In genomic region chr5:140833993-140834392, GRCh38 we compare ENCODE assay signal across 11 cellular contexts.
A peak's percentile ranks its signal among the peaks of the same experiment; 100 is the strongest.
DNase-seq lines count a peak whose midpoint lies in the region; ATAC-seq and TF ChIP-seq lines count a peak whose summit lies in the region.
"Had no signal": no experiment of that assay in that cellular context is flagged by ENCODE, and none has a peak within 500 bp of the region (broad histone marks: within the 10 kb centered on the region; RNA-seq: fewer than 3 reads in every experiment).

TSS of gene PCDHA7 (plus strand) at chr5:140834269. CDS start at chr5:140834384, 115 bp downstream.

- no peaks in the 10 kb centered on the region for H3K4me1 ChIP-seq in HUES6 (ENCODE audit: control insufficient read depth, insufficient read depth, low read length)
- no peaks in the 10 kb centered on the region for H3K4me1 ChIP-seq in effector memory CD4-positive, alpha-beta T cell (ENCODE audit: control insufficient read depth, insufficient read depth, low read length, poor library complexity, severe bottlenecking)

- DNase-seq in AG08395 (ENCODE audit: low spot score), result peak; percentile 16
- DNase-seq in cardiac fibroblast (ENCODE audit: low read depth in 2 of 2), result peak; percentile 24 to 46
- peak; percentile 28 for DNase-seq in kidney tubule cell (ENCODE audit: low spot score)
- DNase-seq in activated gamma-delta T cell (lab: John Stamatoyannopoulos, UW), result no peak
- DNase-seq in DMS153 treated with DMSO at 0.1 percent for 48 hours (lab: John Stamatoyannopoulos, UW; ENCODE audit: unreplicated experiment), result no peak
- no peak for DNase-seq in effector memory CD4-positive, alpha-beta T cell
- DNase-seq: CD8-positive, alpha-beta T cell; stimulated activated CD4-positive, alpha-beta T cell treated with anti-CD3 and anti-CD28 coated beads, Interleukin-12 subunit alpha, Interleukin-12 subunit beta, amount 100 ng/mL, for 4 hours had no signal

- H3K4me3 ChIP-seq in HUES6 (ENCODE audit: low read depth, low read length) (peak within 1 kb of the TSS; percentile 41; the same call in 1 of the 2 replicates), cardiac fibroblast (replicated peaks in 1 of 2; ENCODE audit: low read depth in 2 of 2, low read length in 2 of 2) (no peak within 1 kb of the TSS)
- no peak within 1 kb of the TSS for H3K4me3 ChIP-seq in effector memory CD4-positive, alpha-beta T cell (ENCODE audit: insufficient read depth, low read depth, low read length, poor library complexity, severe bottlenecking)
- H3K4me3 ChIP-seq: cardiac muscle cell had no signal

- H3K9me3 ChIP-seq in HUES6 (ENCODE audit: control insufficient read depth, insufficient read depth, low read depth, low read length), result peaks cover 7% of the 10 kb centered on the region
- no peaks in the 10 kb centered on the region for H3K9me3 ChIP-seq in effector memory CD4-positive, alpha-beta T cell (ENCODE audit: control insufficient read depth, low read length)

- H3K36me3 ChIP-seq in HUES6 (ENCODE audit: control insufficient read depth, insufficient read depth, low read length), result peaks cover 3% of the 10 kb centered on the region; the same call in 1 of the 2 replicates
- no peaks in the 10 kb centered on the region for H3K36me3 ChIP-seq in effector memory CD4-positive, alpha-beta T cell (ENCODE audit: control insufficient read depth, insufficient read depth, low read length)
- H3K36me3 ChIP-seq: cardiac muscle cell had no signal

- H3K27me3 ChIP-seq in HUES6 (ENCODE audit: control insufficient read depth, insufficient read depth, low read length), result no peaks in the 10 kb centered on the region
- H3K27me3 ChIP-seq in effector memory CD4-positive, alpha-beta T cell (replicated peaks; ENCODE audit: control insufficient read depth, insufficient read depth, low read length, poor library complexity, severe bottlenecking), result no peaks in the 10 kb centered on the region
- H3K27me3 ChIP-seq: cardiac muscle cell had no signal

- no peak for TF ChIP-seq CTCF in cardiac fibroblast (IDR thresholded peaks at IDR 0.05; ENCODE audit: low read depth, low read length)

- H3K27ac ChIP-seq in HUES6 (ENCODE audit: low read depth, low read length), result no peak within 1 kb of the TSS
- no peak within 1 kb of the TSS for H3K27ac ChIP-seq in effector memory CD4-positive, alpha-beta T cell (ENCODE audit: insufficient read depth, low read length, poor library complexity, severe bottlenecking)
- H3K27ac ChIP-seq: cardiac muscle cell had no signal

- H3K9ac ChIP-seq in HUES6 (ENCODE audit: low read length), result no peak within 1 kb of the TSS

- no peak for ATAC-seq in GM18498 (IDR thresholded peaks at IDR 0.05; ENCODE audit: unreplicated experiment)
- ATAC-seq: CD8-positive, alpha-beta T cell had no signal

Comparison
In these comparisons a context has a peak if more than half of its experiments do, and no peak if none do; other contexts are left out.
1. DNase-seq: peak in AG08395 (single experiment), cardiac fibroblast (2 of 2) and kidney tubule cell (single experiment); none in activated gamma-delta T cell (single experiment), DMS153 treated with DMSO at 0.1 percent for 48 hours (single experiment) and effector memory CD4-positive, alpha-beta T cell (0 of 3).